Comparison of ENCODE assay signal across 8 cellular contexts in the genomic region with DNA sequence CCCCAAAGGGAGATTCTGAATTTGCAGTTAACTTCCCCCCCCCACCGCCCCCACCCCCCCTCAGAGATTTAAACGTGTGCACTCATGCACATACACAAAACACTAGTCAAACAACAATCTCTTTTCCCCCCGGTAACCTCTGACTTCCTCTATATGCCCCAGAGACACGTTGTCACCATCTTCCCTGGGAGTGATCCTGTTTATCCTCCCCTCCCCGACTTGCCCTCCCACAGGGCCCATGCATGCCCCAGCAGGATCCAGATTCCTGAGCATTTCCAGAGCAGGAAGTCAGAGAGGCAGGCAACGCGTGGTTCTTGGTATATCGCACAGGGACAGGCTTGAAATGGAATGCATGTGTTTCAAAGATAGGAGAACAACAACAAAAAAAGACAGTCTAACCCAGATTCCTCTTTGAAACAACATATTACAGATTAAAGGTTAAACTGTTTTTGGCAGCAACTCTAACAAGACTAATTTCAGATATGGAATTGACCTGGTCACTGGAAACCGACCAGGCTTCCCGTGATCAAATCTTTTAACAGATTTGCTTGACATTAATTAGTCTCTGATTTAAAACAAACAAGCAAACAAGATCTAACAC. TPM values are rescaled to one million over a fixed set of nuclear protein-coding genes. Genes with fewer than 3 reads are reported as not detected.
DNase-seq lines count a peak whose midpoint lies in the region; ATAC-seq and TF ChIP-seq lines count a peak whose summit lies in the region.

No MANE protein-coding gene starts in this region.

- H2AK5ac ChIP-seq in IMR-90 (ENCODE audit: low read depth, low read length), result peak overlapping the region; percentile 84

- H2AFZ ChIP-seq in IMR-90 (replicated peaks; ENCODE audit: low read length, poor library complexity), result peak overlapping the region; percentile 45

- no peak overlapping the region for H3K18ac ChIP-seq in IMR-90 (ENCODE audit: low read depth, low read length)

- H3K9me3 Mint-ChIP-seq in activated T-helper 17 cell treated with anti-CD3 and anti-CD28 coated beads, Interleukin-2, amount 50 U/mL, for 72 hours, result no peaks in the 10 kb centered on the region
- peaks cover 10% of the 10 kb centered on the region for H3K9me3 Mint-ChIP-seq in glutamatergic neuron (ENCODE audit: unreplicated experiment)
- H3K9me3 Mint-ChIP-seq in progenitor cell of endocrine pancreas (ENCODE audit: low read depth), result no peaks in the 10 kb centered on the region

- H3K4me1 Mint-ChIP-seq in activated T-helper 17 cell treated with anti-CD3 and anti-CD28 coated beads, Interleukin-2, amount 50 U/mL, for 72 hours, result peaks cover 33% of the 10 kb centered on the region
- H3K4me1 Mint-ChIP-seq in glutamatergic neuron (ENCODE audit: low read depth, unreplicated experiment), result peaks cover 34% of the 10 kb centered on the region
- H3K4me1 Mint-ChIP-seq in progenitor cell of endocrine pancreas (ENCODE audit: low read depth), result peaks cover 41% of the 10 kb centered on the region

- H4K20me1 ChIP-seq in IMR-90 (ENCODE audit: insufficient read depth, low read length), result peaks cover 51% of the 10 kb centered on the region

- no peak for TF ChIP-seq CTCF in IMR-90 (conservative IDR thresholded peaks at IDR 0.05; ENCODE audit: low read depth, low read length)
- no peak for TF ChIP-seq CTCF in glutamatergic neuron (IDR thresholded peaks at IDR 0.05; ENCODE audit: partially characterized antibody, unreplicated experiment)
- TF ChIP-seq CTCF in progenitor cell of endocrine pancreas (IDR thresholded peaks at IDR 0.05; ENCODE audit: unreplicated experiment), result no peak

- peak overlapping the region; percentile 80 for H3K4me3 ChIP-seq in IMR-90 (ENCODE audit: insufficient read depth, low read depth, low read length)

- peak overlapping the region; percentile 87 for H3K27ac ChIP-seq in IMR-90 (ENCODE audit: insufficient read depth, low read length)

- H3K9ac ChIP-seq in IMR-90 (ENCODE audit: low read depth, low read length), result peak overlapping the region; percentile 92

- WGBS in IMR-90 (ENCODE audit: extremely low coverage in 2 of 2, insufficient read length in 1 of 2), 2 experiments, result 0% methylated on average over 2 of the region's 10 CpGs; no CpG with 5 or more reads in 1 of the 2 experiments

- POLR2A ChIA-PET in IMR-90 (lab: Charles Lee; ENCODE audit: unreplicated experiment), result interaction anchor here (1.1 kb wide), 1 partner anchor 9 kb away, joined by 3 read pairs; no protein-coding TSS in a partner anchor

- H3K27me3 Mint-ChIP-seq in activated T-helper 17 cell treated with anti-CD3 and anti-CD28 coated beads, Interleukin-2, amount 50 U/mL, for 72 hours, result no peaks in the 10 kb centered on the region
- H3K27me3 Mint-ChIP-seq in glutamatergic neuron (ENCODE audit: unreplicated experiment) (peaks cover 10% of the 10 kb centered on the region), progenitor cell of endocrine pancreas (no peaks in the 10 kb centered on the region)

- peaks cover 2% of the 10 kb centered on the region; the same call in 1 of the 2 replicates for H3K36me3 ChIP-seq in IMR-90 (ENCODE audit: control insufficient read depth, insufficient read depth, low read length)

- peak overlapping the region; percentile 87 for H3K4ac ChIP-seq in IMR-90 (ENCODE audit: low read depth, low read length)

- H3K9me1 ChIP-seq in IMR-90 (ENCODE audit: insufficient read depth, low read length), result peaks cover 19% of the 10 kb centered on the region

- in situ Hi-C loops in Caki2 (cut with HindIII; ENCODE audit: low pct_unique_long_range_greater_than_20kb, low sequenced_read_pairs) (no loop called here), IMR-90 (cut with MboI; ENCODE audit: low sequenced_read_pairs) (loop anchor here (5.0 kb wide), 1 partner anchor 134 kb away; no protein-coding TSS in a partner anchor)

- peak overlapping the region; percentile 85 for H4K91ac ChIP-seq in IMR-90 (ENCODE audit: insufficient read depth, low read depth, low read length)

- H2BK5ac ChIP-seq in IMR-90 (ENCODE audit: low read depth, low read length, poor library complexity, severe bottlenecking), result peak overlapping the region; percentile 90

- no TSS peak for BruUV-seq in IMR-90 (replicated peaks; lab: Mats Ljungman, UMichigan)

- H3K4me2 ChIP-seq in IMR-90 (ENCODE audit: low read depth, low read length), result peak overlapping the region; percentile 92

- TF ChIP-seq POLR2A in IMR-90 (IDR thresholded peaks at IDR 0.05; ENCODE audit: low read depth, low read length), result no peak

- peak overlapping the region; percentile 74; the same call in 1 of the 2 replicates for H3K56ac ChIP-seq in IMR-90 (ENCODE audit: extremely low read depth, insufficient read depth, low read length)

- H3K36me3 Mint-ChIP-seq in activated T-helper 17 cell treated with anti-CD3 and anti-CD28 coated beads, Interleukin-2, amount 50 U/mL, for 72 hours (ENCODE audit: low read depth), result peaks cover 6% of the 10 kb centered on the region
- peaks cover 6% of the 10 kb centered on the region for H3K36me3 Mint-ChIP-seq in glutamatergic neuron (ENCODE audit: unreplicated experiment)
- peaks cover 6% of the 10 kb centered on the region for H3K36me3 Mint-ChIP-seq in progenitor cell of endocrine pancreas (ENCODE audit: insufficient read depth)

- no peaks in the 10 kb centered on the region for H3K9me3 ChIP-seq in IMR-90 (ENCODE audit: control insufficient read depth, insufficient read depth, low read length)

- peak overlapping the region; percentile 99 for H2AK9ac ChIP-seq in IMR-90 (replicated peaks; ENCODE audit: low read depth, low read length, poor library complexity)

- peak overlapping the region; percentile 90 for H3K23ac ChIP-seq in IMR-90 (ENCODE audit: low read depth, low read length)

- H3K4me1 ChIP-seq in IMR-90 (ENCODE audit: control insufficient read depth, insufficient read depth, low read length), result peaks cover 11% of the 10 kb centered on the region

- DNase-seq in Caki2 (ENCODE audit: low read depth) (peak; percentile 55), IMR-90 (peak; percentile 52), glutamatergic neuron (no peak), progenitor cell of endocrine pancreas (ENCODE audit: low spot score, unreplicated experiment) (no peak), NCI-H524 treated with DMSO at 0.1 percent for 48 hours (lab: John Stamatoyannopoulos, UW) (no peak), cortex of kidney (lab: John Stamatoyannopoulos, UW) (no peak)

- peak overlapping the region; percentile 77; the same call in 2 of the 3 replicates for H2BK15ac ChIP-seq in IMR-90 (ENCODE audit: low read depth, low read length)

- peak; percentile 49 for ATAC-seq in IMR-90 (ENCODE audit: low read depth)
- no peak for ATAC-seq in activated T-helper 17 cell treated with anti-CD3 and anti-CD28 coated beads, Interleukin-2, amount 50 U/mL, for 72 hours (replicated peaks)
- no peak for ATAC-seq in HG03439 (IDR thresholded peaks at IDR 0.05; ENCODE audit: unreplicated experiment)

- TF ChIP-seq RAD21 in IMR-90 (IDR thresholded peaks at IDR 0.05; ENCODE audit: low read length), result no peak

- H2BK20ac ChIP-seq in IMR-90 (ENCODE audit: low read depth, low read length), result no peak overlapping the region

- peak overlapping the region; percentile 99 for H3K27ac Mint-ChIP-seq in activated T-helper 17 cell treated with anti-CD3 and anti-CD28 coated beads, Interleukin-2, amount 50 U/mL, for 72 hours
- H3K27ac Mint-ChIP-seq in glutamatergic neuron (ENCODE audit: unreplicated experiment), result peak overlapping the region; percentile 99
- peak overlapping the region; percentile 100 for H3K27ac Mint-ChIP-seq in progenitor cell of endocrine pancreas

- H3K79me1 ChIP-seq in IMR-90 (ENCODE audit: low read depth in 1 of 2, low read length in 2 of 2), result peaks cover 19 to 63% of the 10 kb centered on the region in 2 experiments

- H3K4me3 Mint-ChIP-seq in activated T-helper 17 cell treated with anti-CD3 and anti-CD28 coated beads, Interleukin-2, amount 50 U/mL, for 72 hours, result peak overlapping the region; percentile 80
- H3K4me3 Mint-ChIP-seq in glutamatergic neuron (ENCODE audit: unreplicated experiment) (peak overlapping the region; percentile 95), progenitor cell of endocrine pancreas (ENCODE audit: low read depth) (peak overlapping the region; percentile 88)

- H4K8ac ChIP-seq in IMR-90 (ENCODE audit: low read depth in 2 of 2, low read length in 2 of 2), result peak overlapping the region; percentile 62 to 94; a peak in 3 of 4 replicates

- H3K27me3 ChIP-seq in IMR-90 (ENCODE audit: control insufficient read depth, insufficient read depth, low read length), result no peaks in the 10 kb centered on the region

- H3K14ac ChIP-seq in IMR-90 (replicated peaks; ENCODE audit: low read depth, low read length), result peak overlapping the region; percentile 82

- CTCF ChIA-PET in IMR-90 (lab: Yijun Ruan, JAX), result interaction anchor here (1.2 kb wide), 1 partner anchor 33 kb away, joined by 3 read pairs; no protein-coding TSS in a partner anchor

- dilution Hi-C loops in IMR-90 (cut with HindIII; ENCODE audit: low sequenced_read_pairs, unreplicated experiment), result no loop called here

- intact Hi-C loops in IMR-90 (cut with micrococcal nuclease), result loop anchor here (2.0 to 5.0 kb wide), 2 partner anchors 119 to 142 kb away; no protein-coding TSS in a partner anchor

- H2BK120ac ChIP-seq in IMR-90 (ENCODE audit: low read depth, low read length), result peak overlapping the region; percentile 45; the same call in 1 of the 2 replicates

- no peak overlapping the region for H4K5ac ChIP-seq in IMR-90 (ENCODE audit: low read depth, low read length)

TF ChIP-seq in IMR-90, 13 proteins besides CTCF, POLR2A, EP300 and RAD21 (continues in another document):
- TF ChIP-seq RFX5 (IDR thresholded peaks at IDR 0.05; ENCODE audit: low read depth, low read length) (no peak), FOS (IDR thresholded peaks at IDR 0.05; ENCODE audit: low read depth, low read length) (no peak), MAZ (IDR thresholded peaks at IDR 0.05; ENCODE audit: borderline replicate concordance, low read depth, low read length) (no peak)

RNA-seq across cellular contexts. Expression of a gene that starts 1.3 kb away (rescaled TPM):
- total RNA-seq in Caki2 (2014; rRNA removed; shearing (Covaris generic); ENCODE audit: low replicate concordance), result 21.7 and 28.3 TPM in 2 replicates
- total RNA-seq in IMR-90 (2012; rRNA removed) (17.7 and 23.3 TPM in 2 replicates), glutamatergic neuron (ENCODE audit: unreplicated experiment) (97.2 TPM), progenitor cell of endocrine pancreas (42.7 and 46.4 TPM in 2 replicates)
- 65.6 and 67.3 TPM in 2 replicates for polyA plus RNA-seq in IMR-90 (2012; rRNA removed)
- 46.2 and 50.5 TPM in 2 replicates for polyA plus RNA-seq in IMR-90 (2012; cell fraction: cytosol; rRNA removed)
- 35.5 and 80.8 TPM in 2 replicates for polyA plus RNA-seq in IMR-90 (2012; cell fraction: nucleus; rRNA removed; ENCODE audit: low replicate concordance)
- total RNA-seq in activated T-helper 17 cell treated with anti-CD3 and anti-CD28 coated beads, Interleukin-2, amount 50 U/mL, for 72 hours, result 10 to 100 TPM; 21.6 to 30.0 TPM

RNA-seq across cellular contexts. Expression of a gene that starts 5.3 kb away (rescaled TPM):
- total RNA-seq in Caki2 (2014; rRNA removed; shearing (Covaris generic); ENCODE audit: low replicate concordance), result not detected in 2 replicates
- total RNA-seq in IMR-90 (2012; rRNA removed) (2.0 and 2.8 TPM in 2 replicates), glutamatergic neuron (ENCODE audit: unreplicated experiment) (1,047 TPM), progenitor cell of endocrine pancreas (79.2 and 87.4 TPM in 2 replicates)
- 6.5 and 8.2 TPM in 2 replicates for polyA plus RNA-seq in IMR-90 (2012; rRNA removed)
- polyA plus RNA-seq in IMR-90 (2012; cell fraction: cytosol; rRNA removed), result 5.9 and 12.0 TPM in 2 replicates
- 3.6 and 4.7 TPM in 2 replicates for polyA plus RNA-seq in IMR-90 (2012; cell fraction: nucleus; rRNA removed; ENCODE audit: low replicate concordance)
- under 1 TPM in 1 of 2 donors, not detected in 1; 0.66 TPM for total RNA-seq in activated T-helper 17 cell treated with anti-CD3 and anti-CD28 coated beads, Interleukin-2, amount 50 U/mL, for 72 hours

Comparison
In these comparisons a context has a peak if more than half of its experiments do, and no peak if none do; other contexts are left out.
1. DNase-seq: peak in Caki2 (single experiment) and IMR-90 (single experiment); none in glutamatergic neuron (single experiment), progenitor cell of endocrine pancreas (single experiment), NCI-H524 treated with DMSO at 0.1 percent for 48 hours (single experiment) and cortex of kidney (single experiment).
2. RNA of a gene that starts 5.3 kb away (total RNA-seq): 1,047 TPM in glutamatergic neuron (single experiment) and 79.2 to 87.4 TPM in progenitor cell of endocrine pancreas; 2.0 to 2.8 TPM in IMR-90, 0.66 TPM in activated T-helper 17 cell treated with anti-CD3 and anti-CD28 coated beads, Interleukin-2, amount 50 U/mL, for 72 hours and not detected in Caki2; every median in the first group is over 10 times any median in the second.
3. Peak in every context shown above with its lines, with median percentiles within 50 percentile points of each other: H3K27ac Mint-ChIP-seq and H3K4me3 Mint-ChIP-seq.